15 cellular contexts compared by ENCODE assay signal in genomic region chr12:7966558-7966957, GRCh38. TPM values are rescaled to one million over a fixed set of nuclear protein-coding genes. Genes with fewer than 3 reads are reported as not detected.
A peak's percentile ranks its signal among the peaks of the same experiment; 100 is the strongest.
DNase-seq lines count a peak whose midpoint lies in the region; ATAC-seq and TF ChIP-seq lines count a peak whose summit lies in the region.
"Had no signal": no experiment of that assay in that cellular context is flagged by ENCODE, and none has a peak within 500 bp of the region (broad histone marks: within the 10 kb centered on the region; RNA-seq: fewer than 3 reads in every experiment).

No MANE protein-coding gene starts in this region.

- H3K4me3 ChIP-seq in HCT116 (replicated peaks in 1 of 2; ENCODE audit: low read depth in 1 of 2, low read length in 2 of 2): no peak overlapping the region
- no peak overlapping the region for H3K4me3 ChIP-seq in trophoblast cell (ENCODE audit: low read depth, low read length)
- H3K4me3 ChIP-seq: left lung, sigmoid colon had no signal

- H4K8ac ChIP-seq in trophoblast cell (ENCODE audit: low read depth, low read length): no peak overlapping the region

- no peaks in the 10 kb centered on the region for H3K9me3 ChIP-seq in HCT116 (ENCODE audit: control insufficient read depth in 1 of 2, insufficient read depth in 1 of 2, low read depth in 1 of 2, low read length in 2 of 2)
- no peaks in the 10 kb centered on the region for H3K9me3 ChIP-seq in trophoblast cell (ENCODE audit: insufficient read depth, low read depth, low read length)
- H3K9me3 ChIP-seq: left lung, sigmoid colon had no signal

- no peak overlapping the region for H3K23ac ChIP-seq in trophoblast cell (ENCODE audit: low read length)

- peaks cover 13% of the 10 kb centered on the region for H3K36me3 Mint-ChIP-seq in activated T-cell treated with anti-CD3 and anti-CD28 coated beads, Interleukin-2, amount 50 U/mL, for 24 hours (ENCODE audit: low read depth)
- H3K36me3 Mint-ChIP-seq in activated naive CD8-positive, alpha-beta T cell treated with anti-CD3 and anti-CD28 coated beads, Interleukin-2, amount 50 U/mL, for 24 hours (ENCODE audit: low read depth): peaks cover 10% of the 10 kb centered on the region
- no peaks in the 10 kb centered on the region for H3K36me3 Mint-ChIP-seq in glutamatergic neuron (ENCODE audit: unreplicated experiment)

- TF ChIP-seq CTCF in HCT116 (IDR thresholded peaks at IDR 0.05 in 2 of 3, conservative IDR thresholded peaks at IDR 0.05 in 1 of 3; ENCODE audit: borderline replicate concordance in 1 of 3, insufficient read depth in 1 of 3, low read depth in 2 of 3, low read length in 2 of 3): no peak
- no peak for TF ChIP-seq CTCF in glutamatergic neuron (IDR thresholded peaks at IDR 0.05; ENCODE audit: partially characterized antibody, unreplicated experiment)

- H2BK5ac ChIP-seq in trophoblast cell (ENCODE audit: low read depth, low read length, poor library complexity): peak overlapping the region; percentile 27

- H2AK5ac ChIP-seq in trophoblast cell (ENCODE audit: low read length): no peak overlapping the region

- no peak overlapping the region for H3K4ac ChIP-seq in trophoblast cell (ENCODE audit: low read depth, low read length)

- H2AFZ ChIP-seq in HCT116 (ENCODE audit: low read depth, low read length, poor library complexity, severe bottlenecking): no peak overlapping the region
- no peak overlapping the region for H2AFZ ChIP-seq in trophoblast cell (ENCODE audit: insufficient read depth, low read length, poor library complexity)

- H3K27me3 ChIP-seq in HCT116 (ENCODE audit: insufficient read depth, low read length) (no peaks in the 10 kb centered on the region), trophoblast cell (ENCODE audit: insufficient read depth, low read length) (no peaks in the 10 kb centered on the region)
- H3K27me3 ChIP-seq: left lung, sigmoid colon had no signal

- H3K27ac ChIP-seq in HCT116 (ENCODE audit: low read depth, low read length): no peak overlapping the region
- H3K27ac ChIP-seq in trophoblast cell (ENCODE audit: low read depth, low read length): no peak overlapping the region
- H3K27ac ChIP-seq: left lung, sigmoid colon had no signal

- H3K36me3 ChIP-seq in HCT116 (ENCODE audit: control insufficient read depth in 1 of 2, insufficient read depth in 2 of 2, low read length in 2 of 2) (no peaks in the 10 kb centered on the region), trophoblast cell (ENCODE audit: control insufficient read depth in 1 of 2, insufficient read depth in 2 of 2, low read length in 2 of 2) (no peaks in the 10 kb centered on the region)
- H3K36me3 ChIP-seq: left lung, sigmoid colon had no signal

- peaks cover 12% of the 10 kb centered on the region for H3K79me1 ChIP-seq in trophoblast cell (ENCODE audit: low read length)

- no peak overlapping the region for H3K4me3 Mint-ChIP-seq in activated T-cell treated with anti-CD3 and anti-CD28 coated beads, Interleukin-2, amount 50 U/mL, for 24 hours
- H3K4me3 Mint-ChIP-seq in activated naive CD8-positive, alpha-beta T cell treated with anti-CD3 and anti-CD28 coated beads, Interleukin-2, amount 50 U/mL, for 24 hours: peak overlapping the region; percentile 57
- no peak overlapping the region for H3K4me3 Mint-ChIP-seq in glutamatergic neuron (ENCODE audit: unreplicated experiment)

- H4K12ac ChIP-seq in trophoblast cell (ENCODE audit: low read depth, low read length): no peak overlapping the region

- CTCF ChIA-PET in HCT116 (lab: Charles Lee): interaction anchor here (4.2 kb wide), 1 partner anchor 33 kb away, joined by 15 read pairs; no protein-coding TSS in a partner anchor

- peak; percentile 38 to 54 for DNase-seq in activated T-cell treated with anti-CD3 and anti-CD28 coated beads, Interleukin-2, amount 50 U/mL, for 48 hours
- DNase-seq in activated T-cell treated with anti-CD3 and anti-CD28 coated beads, Interleukin-2, amount 50 U/mL, for 24 hours: no peak
- DNase-seq in HCT116 (ENCODE audit: low read depth, low spot score) (no peak), trophoblast cell (peak; percentile 79 to 84), glutamatergic neuron (no peak), superior temporal gyrus (ENCODE audit: extremely low spot score) (no peak)
- peak; percentile 37 for DNase-seq in activated naive CD8-positive, alpha-beta T cell treated with anti-CD3 and anti-CD28 coated beads, Interleukin-2, amount 50 U/mL, for 24 hours
- DNase-seq: activated CD4-positive, CD25-positive, alpha-beta regulatory T cell treated with anti-CD3 and anti-CD28 coated beads, Interleukin-2, amount 50 U/mL, for 72 hours; GDM1; NCI-H2107; NCI-H69; sigmoid colon; SW 1271 had no signal

- BruUV-seq in HCT116 (replicated peaks; lab: Mats Ljungman, UMichigan): no TSS peak

- no peaks in the 10 kb centered on the region for H3K9me2 ChIP-seq in HCT116 (ENCODE audit: insufficient read depth)

- no peak for TF ChIP-seq POLR2A in HCT116 (IDR thresholded peaks at IDR 0.05; ENCODE audit: borderline replicate concordance, extremely low read depth, insufficient read depth, insufficient read length)

- H3K14ac ChIP-seq in trophoblast cell (ENCODE audit: low read length): no peak overlapping the region

- intact Hi-C loops in HCT116 (cut with micrococcal nuclease): no loop called here

- no peak overlapping the region for H2BK120ac ChIP-seq in trophoblast cell (ENCODE audit: insufficient read depth, low read length, poor library complexity)

- H3K18ac ChIP-seq in trophoblast cell (ENCODE audit: low read length): no peak overlapping the region

- peaks cover 38% of the 10 kb centered on the region for H3K4me1 Mint-ChIP-seq in activated T-cell treated with anti-CD3 and anti-CD28 coated beads, Interleukin-2, amount 50 U/mL, for 24 hours (ENCODE audit: low read depth)
- peaks cover 42% of the 10 kb centered on the region for H3K4me1 Mint-ChIP-seq in activated naive CD8-positive, alpha-beta T cell treated with anti-CD3 and anti-CD28 coated beads, Interleukin-2, amount 50 U/mL, for 24 hours
- H3K4me1 Mint-ChIP-seq in glutamatergic neuron (ENCODE audit: low read depth, unreplicated experiment): peaks cover 5% of the 10 kb centered on the region

- no peak overlapping the region for H3K27ac Mint-ChIP-seq in activated T-cell treated with anti-CD3 and anti-CD28 coated beads, Interleukin-2, amount 50 U/mL, for 24 hours
- peak overlapping the region; percentile 27 for H3K27ac Mint-ChIP-seq in activated naive CD8-positive, alpha-beta T cell treated with anti-CD3 and anti-CD28 coated beads, Interleukin-2, amount 50 U/mL, for 24 hours
- H3K27ac Mint-ChIP-seq in glutamatergic neuron (ENCODE audit: unreplicated experiment): no peak overlapping the region

- H4K91ac ChIP-seq in trophoblast cell (ENCODE audit: low read depth, low read length): no peak overlapping the region

- H3K9ac ChIP-seq in HCT116 (ENCODE audit: low read length): no peak overlapping the region
- H3K9ac ChIP-seq in trophoblast cell (ENCODE audit: low read length): no peak overlapping the region

- no peaks in the 10 kb centered on the region for H3K9me3 Mint-ChIP-seq in activated T-cell treated with anti-CD3 and anti-CD28 coated beads, Interleukin-2, amount 50 U/mL, for 24 hours
- no peaks in the 10 kb centered on the region for H3K9me3 Mint-ChIP-seq in activated naive CD8-positive, alpha-beta T cell treated with anti-CD3 and anti-CD28 coated beads, Interleukin-2, amount 50 U/mL, for 24 hours
- peaks cover 2% of the 10 kb centered on the region for H3K9me3 Mint-ChIP-seq in glutamatergic neuron (ENCODE audit: unreplicated experiment)

- POLR2A ChIA-PET in HCT116 (lab: Charles Lee): no interaction called here

- no peak for TF ChIP-seq RAD21 in HCT116 (IDR thresholded peaks at IDR 0.05; ENCODE audit: low read depth)

- RAD21 ChIA-PET in HCT116 (lab: Charles Lee; ENCODE audit: low non-redundant PET in 1 of 2, low total read pairs in 2 of 2, uncharacterized antibody in 2 of 2, unreplicated experiment in 2 of 2): no interaction called here

- WGBS in trophoblast cell (ENCODE audit: extremely low coverage, insufficient coverage, insufficient read length): no CpG with 5 or more reads among the region's 14 CpGs

- H4K20me1 ChIP-seq in HCT116 (ENCODE audit: insufficient read depth): no peaks in the 10 kb centered on the region

- H3K27me3 Mint-ChIP-seq in activated T-cell treated with anti-CD3 and anti-CD28 coated beads, Interleukin-2, amount 50 U/mL, for 24 hours: no peaks in the 10 kb centered on the region
- no peaks in the 10 kb centered on the region for H3K27me3 Mint-ChIP-seq in activated naive CD8-positive, alpha-beta T cell treated with anti-CD3 and anti-CD28 coated beads, Interleukin-2, amount 50 U/mL, for 24 hours
- H3K27me3 Mint-ChIP-seq in glutamatergic neuron (ENCODE audit: unreplicated experiment): no peaks in the 10 kb centered on the region

- ATAC-seq in HCT116: no peak
- ATAC-seq in activated naive CD8-positive, alpha-beta T cell treated with anti-CD3 and anti-CD28 coated beads, Interleukin-2, amount 50 U/mL, for 24 hours: no peak
- no peak for ATAC-seq in activated CD4-positive, CD25-positive, alpha-beta regulatory T cell treated with anti-CD3 and anti-CD28 coated beads, Interleukin-2, amount 50 U/mL, for 24 hours
- ATAC-seq: left lung had no signal

- peaks cover 11 to 30% of the 10 kb centered on the region in 2 experiments; a peak in 3 of 4 replicates for H3K4me1 ChIP-seq in HCT116 (ENCODE audit: control insufficient read depth in 1 of 2, insufficient read depth in 2 of 2, low read length in 2 of 2)
- peaks cover 0 to 5% of the 10 kb centered on the region in 2 experiments for H3K4me1 ChIP-seq in trophoblast cell (ENCODE audit: control insufficient read depth in 1 of 2, insufficient read depth in 2 of 2, low read length in 2 of 2)

- H3K79me2 ChIP-seq in HCT116 (ENCODE audit: insufficient read depth, low read length) (no peaks in the 10 kb centered on the region), trophoblast cell (ENCODE audit: control insufficient read depth, insufficient read depth, low read length, poor library complexity) (peaks cover 2% of the 10 kb centered on the region)

- no peak overlapping the region for H2BK12ac ChIP-seq in trophoblast cell (ENCODE audit: low read length)

- H3K4me2 ChIP-seq in HCT116 (ENCODE audit: low read length) (peak overlapping the region; percentile 28; the same call in 1 of the 2 replicates), trophoblast cell (ENCODE audit: low read length) (no peak overlapping the region)

TF ChIP-seq in HCT116, 20 proteins besides CTCF, POLR2A, EP300 and RAD21:
- TF ChIP-seq ELF1 (IDR thresholded peaks at IDR 0.05; ENCODE audit: borderline replicate concordance, low read depth): no peak
- TF ChIP-seq EZH2 (IDR thresholded peaks at IDR 0.05): no peak
- no peak for TF ChIP-seq SP1 (IDR thresholded peaks at IDR 0.05; ENCODE audit: low read depth)
- TF ChIP-seq, protein P1, sequence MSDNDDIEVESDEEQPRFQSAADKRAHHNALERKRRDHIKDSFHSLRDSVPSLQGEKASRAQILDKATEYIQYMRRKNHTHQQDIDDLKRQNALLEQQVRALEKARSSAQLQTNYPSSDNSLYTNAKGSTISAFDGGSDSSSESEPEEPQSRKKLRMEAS (IDR thresholded peaks at IDR 0.05): no peak
- no peak for TF ChIP-seq FOSL1 (IDR thresholded peaks at IDR 0.05; ENCODE audit: low read depth)
- no peak for TF ChIP-seq SRF (IDR thresholded peaks at IDR 0.05; ENCODE audit: low read depth)
- no peak for TF ChIP-seq JUND (IDR thresholded peaks at IDR 0.05)

RNA-seq across cellular contexts. Expression of gene SLC2A3, which starts 30.6 kb away (rescaled TPM):
- total RNA-seq in HCT116 (2021; ENCODE audit: unreplicated experiment) (10.5 TPM), glutamatergic neuron (ENCODE audit: unreplicated experiment) (291 TPM)
- 7.0 TPM in 2 replicates for polyA plus RNA-seq in HCT116 (2012)
- 1,584 and 1,664 TPM in 2 replicates for polyA plus RNA-seq in trophoblast cell (2013)

Comparison
In these comparisons a context has a peak if more than half of its experiments do, and no peak if none do; other contexts are left out.
1. DNase-seq: peak in activated T-cell treated with anti-CD3 and anti-CD28 coated beads, Interleukin-2, amount 50 U/mL, for 48 hours (2 of 2), activated naive CD8-positive, alpha-beta T cell treated with anti-CD3 and anti-CD28 coated beads, Interleukin-2, amount 50 U/mL, for 24 hours (single experiment) and trophoblast cell (2 of 2); none in activated T-cell treated with anti-CD3 and anti-CD28 coated beads, Interleukin-2, amount 50 U/mL, for 24 hours (single experiment), HCT116 (single experiment), glutamatergic neuron (single experiment) and superior temporal gyrus (single experiment).
2. RNA of gene SLC2A3, which starts 30.6 kb away (total RNA-seq): 291 TPM in glutamatergic neuron (single experiment); 10.5 TPM in HCT116 (single experiment); every median in the first group is over 10 times any median in the second.